In the genomic region with DNA sequence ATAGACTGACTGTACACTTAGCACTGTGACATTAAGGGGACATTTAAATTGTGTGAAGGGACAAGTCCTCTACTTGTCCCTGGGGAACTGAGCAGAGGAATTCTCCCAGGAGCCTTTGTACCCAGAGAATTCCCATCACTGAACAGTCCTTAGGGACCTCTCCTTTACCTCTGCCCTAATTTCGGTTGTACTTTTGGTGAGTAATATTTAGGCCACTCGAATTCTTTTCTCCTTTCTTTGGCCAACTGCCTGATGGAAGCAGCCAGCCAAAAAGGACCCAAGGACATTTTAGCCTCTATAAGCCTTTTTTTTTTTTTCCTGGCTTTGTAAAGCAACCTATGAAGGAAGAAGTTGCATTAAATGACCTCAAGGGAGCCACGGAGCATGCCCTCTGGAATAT, we compare ENCODE assay signal across 27 cellular contexts.
DNase-seq lines count a peak whose midpoint lies in the region; ATAC-seq, FAIRE-seq and TF ChIP-seq lines count a peak whose summit lies in the region.
"Had no signal": no experiment of that assay in that cellular context is flagged by ENCODE, and none has a peak within 500 bp of the region (broad histone marks: within the 10 kb centered on the region; RNA-seq: fewer than 3 reads in every experiment).

No MANE protein-coding gene starts in this region.

- no peak overlapping the region for H3K4me3 ChIP-seq in right atrium auricular region
- H3K4me3 ChIP-seq in body of pancreas, result no peak overlapping the region
- no peak overlapping the region for H3K4me3 ChIP-seq in left ventricle myocardium inferior
- no peak overlapping the region for H3K4me3 ChIP-seq in colonic mucosa
- H3K4me3 ChIP-seq: cardiac muscle cell, psoas muscle, skin epidermis had no signal

- FAIRE-seq in urothelium cell line (lab: Jason Lieb, UNC), result no peak
- FAIRE-seq: A204.1, GM19239 had no signal

- ATAC-seq in Right ventricle myocardium superior (ENCODE audit: poor library complexity) (peak; percentile 84), body of pancreas (peak; percentile 30)
- ATAC-seq: activated CD4-positive, alpha-beta T cell treated with anti-CD3 and anti-CD28 coated beads for 36 hours; activated T-cell treated with anti-CD3 and anti-CD28 coated beads, Interleukin-2, amount 50 U/mL, for 4 hours; psoas muscle had no signal

- H3K4me1 ChIP-seq in right atrium auricular region, result peaks cover 0 to 8% of the 10 kb centered on the region in 2 donors
- H3K4me1 ChIP-seq in body of pancreas, result peaks cover 88% of the 10 kb centered on the region
- peaks cover 32% of the 10 kb centered on the region for H3K4me1 ChIP-seq in left ventricle myocardium inferior
- H3K4me1 ChIP-seq in colonic mucosa, result no peaks in the 10 kb centered on the region
- H3K4me1 ChIP-seq: psoas muscle had no signal

- H3K9me3 ChIP-seq in right atrium auricular region (no peaks in the 10 kb centered on the region), body of pancreas (no peaks in the 10 kb centered on the region), left ventricle myocardium inferior (replicated peaks) (no peaks in the 10 kb centered on the region), colonic mucosa (no peaks in the 10 kb centered on the region)
- H3K9me3 ChIP-seq: psoas muscle, SK-N-SH had no signal

- DNase-seq in Right ventricle myocardium superior (peak; percentile 45), right atrium auricular region (ENCODE audit: low spot score) (no peak), body of pancreas (peak in 3 of 4 donors; percentile 31 to 39 (median 32)), left ventricle myocardium inferior (peak; percentile 19), urothelium cell line (ENCODE audit: low spot score) (peak; percentile 31), SKM-1 (lab: John Stamatoyannopoulos, UW; ENCODE audit: unreplicated experiment) (no peak), SK-N-DZ (ENCODE audit: low spot score) (no peak), colonic mucosa (no peak)
- DNase-seq: activated CD4-positive, alpha-beta T cell treated with anti-CD3 and anti-CD28 coated beads for 36 hours; activated CD8-positive, alpha-beta memory T cell treated with anti-CD3 and anti-CD28 coated beads for 24 hours; activated T-cell treated with anti-CD3 and anti-CD28 coated beads, Interleukin-2, amount 50 U/mL, for 4 hours; COR-L47; foreskin melanocyte; islet precursor cell; NCI-H1092 treated with DMSO at 0.1 percent for 48 hours; NCI-H187 treated with DMSO at 0.1 percent for 48 hours; NCI-H2227 treated with DMSO at 0.1 percent for 48 hours; NCI-H748 treated with DMSO at 0.1 percent for 48 hours; psoas muscle; RPMI8226; SK-N-SH; stimulated activated CD4-positive, alpha-beta T cell treated with anti-CD3 and anti-CD28 coated beads, Interleukin-1b, Interleukin-23, amount 100 ng/mL, for 48 hours; T-helper 2 cell had no signal

- H3K36me3 ChIP-seq in right atrium auricular region (no peaks in the 10 kb centered on the region), body of pancreas (replicated peaks in 1 of 2; ENCODE audit: insufficient read depth in 1 of 2, low read depth in 2 of 2) (peaks cover 0 to 1% of the 10 kb centered on the region in 2 donors), left ventricle myocardium inferior (no peaks in the 10 kb centered on the region), colonic mucosa (no peaks in the 10 kb centered on the region)
- H3K36me3 ChIP-seq: cardiac muscle cell had no signal

- H3K9ac ChIP-seq in colonic mucosa (ENCODE audit: low read depth in 2 of 2, low read length in 2 of 2), result no peak overlapping the region
- H3K9ac ChIP-seq: SK-N-SH had no signal

- H3K27me3 ChIP-seq in right atrium auricular region, result no peaks in the 10 kb centered on the region
- no peaks in the 10 kb centered on the region for H3K27me3 ChIP-seq in body of pancreas
- H3K27me3 ChIP-seq in left ventricle myocardium inferior (ENCODE audit: low read depth), result no peaks in the 10 kb centered on the region
- H3K27me3 ChIP-seq in colonic mucosa, result no peaks in the 10 kb centered on the region
- H3K27me3 ChIP-seq: cardiac muscle cell had no signal

- intact Hi-C loops in Right ventricle myocardium superior (cut with DNase I) (no loop called here), body of pancreas (cut with DNase I) (no loop called here), left ventricle myocardium inferior (cut with micrococcal nuclease) (no loop called here), colonic mucosa (cut with DNase I) (no loop called here)

- 20 to 22% methylated on average over 3 of the region's 3 CpGs for WGBS in body of pancreas, 2 donors

- peak overlapping the region in 1 of 2 donors; percentile 6 for H3K27ac ChIP-seq in right atrium auricular region
- H3K27ac ChIP-seq in body of pancreas, result peak overlapping the region; percentile 25 to 49 (median 30)
- H3K27ac ChIP-seq in left ventricle myocardium inferior (replicated peaks), result peak overlapping the region; percentile 65
- no peak overlapping the region for H3K27ac ChIP-seq in colonic mucosa
- H3K27ac ChIP-seq: cardiac muscle cell, psoas muscle, skin epidermis had no signal

- TF ChIP-seq POLR2A in body of pancreas (IDR thresholded peaks at IDR 0.05), result no peak

- TF ChIP-seq CTCF in right atrium auricular region (IDR thresholded peaks at IDR 0.05) (no peak), body of pancreas (IDR thresholded peaks at IDR 0.05) (no peak), left ventricle myocardium inferior (IDR thresholded peaks at IDR 0.05; ENCODE audit: borderline replicate concordance) (no peak), colonic mucosa (IDR thresholded peaks at IDR 0.05) (no peak)

Comparison
In these comparisons a context has a peak if more than half of its experiments do, and no peak if none do; other contexts are left out.
1. DNase-seq: peak in Right ventricle myocardium superior (single experiment), body of pancreas (3 of 4), left ventricle myocardium inferior (single experiment) and urothelium cell line (single experiment); none in right atrium auricular region (single experiment), SKM-1 (single experiment), SK-N-DZ (single experiment) and colonic mucosa (single experiment).